In genomic region chr4:174292473-174292872, GRCh38 we compare ENCODE assay signal across 29 cellular contexts.
"Had no signal": no experiment of that assay in that cellular context is flagged by ENCODE, and none has a peak within 500 bp of the region (broad histone marks: within the 10 kb centered on the region; RNA-seq: fewer than 3 reads in every experiment).

No MANE protein-coding gene starts in this region.

- ATAC-seq: activated naive CD4-positive, alpha-beta T cell treated with anti-CD3 and anti-CD28 coated beads, Interleukin-2, amount 50 U/mL, for 72 hours; activated naive CD8-positive, alpha-beta T cell treated with anti-CD3 and anti-CD28 coated beads, Interleukin-2, amount 50 U/mL, for 24 hours; activated T-cell treated with anti-CD3 and anti-CD28 coated beads, Interleukin-2, amount 50 U/mL, for 4 hours; PC-3; T-cell had no signal

- H3K4me1 Mint-ChIP-seq: activated B cell treated with CpG ODN at 0.5 μM for 24 hours had no signal

- H3K4me3 Mint-ChIP-seq: activated B cell treated with CpG ODN at 0.5 μM for 24 hours; activated CD4-positive, alpha-beta T cell treated with anti-CD3 and anti-CD28 coated beads, Interleukin-2, amount 10 ng/mL, durations not matched to agents 24 days and 14 days; activated naive CD8-positive, alpha-beta T cell treated with anti-CD3 and anti-CD28 coated beads, Interleukin-2, amount 50 U/mL, for 24 hours; activated T-cell treated with anti-CD3 and anti-CD28 coated beads, Interleukin-2, amount 50 U/mL, for 4 hours; central memory CD8-positive, alpha-beta T cell; T-cell had no signal

- DNase-seq: activated B cell treated with CpG ODN at 0.5 μM for 24 hours; activated CD4-positive, alpha-beta T cell treated with anti-CD3 and anti-CD28 coated beads for 1 hour; activated CD4-positive, alpha-beta T cell treated with anti-CD3 and anti-CD28 coated beads, Interleukin-2, amount 10 ng/mL, durations not matched to agents 24 days and 14 days; activated CD4-positive, alpha-beta T cell treated with anti-CD3 and anti-CD28 coated beads, Interleukin-2, amount 50 U/mL, for 48 hours; activated CD8-positive, alpha-beta memory T cell treated with anti-CD3 and anti-CD28 coated beads for 24 hours; activated effector memory CD4-positive, alpha-beta T cell treated with anti-CD3 and anti-CD28 coated beads, Interleukin-2, amount 50 U/mL, for 16 hours; activated naive CD4-positive, alpha-beta T cell treated with Interleukin-2 at 50 U/mL for 16 hours; activated naive CD8-positive, alpha-beta T cell treated with anti-CD3 and anti-CD28 coated beads, Interleukin-2, amount 50 U/mL, for 24 hours; activated T-cell treated with anti-CD3 and anti-CD28 coated beads, Interleukin-2, amount 50 U/mL, for 4 hours; amygdala; Kasumi-1; NCI-H1105 treated with DMSO at 0.1 percent for 48 hours; NCI-H1436 treated with DMSO at 0.1 percent for 48 hours; NCI-H187; NCI-H2081; NCI-H510A treated with DMSO at 0.1 percent for 48 hours; NCI-H69; NK-92 treated with Interleukin-12 subunit alpha and Interleukin-12 subunit beta, amount 100 ng/mL, for 24 hours; PC-3; SHP77 treated with DMSO at 0.1 percent for 48 hours; T-cell; T-helper 2 cell; T1000 had no signal

- H3K27ac Mint-ChIP-seq: activated B cell treated with CpG ODN at 0.5 μM for 24 hours; activated CD4-positive, alpha-beta T cell treated with anti-CD3 and anti-CD28 coated beads, Interleukin-2, amount 10 ng/mL, durations not matched to agents 24 days and 14 days; activated naive CD4-positive, alpha-beta T cell treated with anti-CD3 and anti-CD28 coated beads, Interleukin-2, amount 50 U/mL, for 72 hours; activated naive CD8-positive, alpha-beta T cell treated with anti-CD3 and anti-CD28 coated beads, Interleukin-2, amount 50 U/mL, for 24 hours; brain had no signal

- H3K27me3 Mint-ChIP-seq: activated B cell treated with CpG ODN at 0.5 μM for 24 hours; activated CD4-positive, alpha-beta T cell treated with anti-CD3 and anti-CD28 coated beads, Interleukin-2, amount 10 ng/mL, durations not matched to agents 24 days and 14 days; activated naive CD8-positive, alpha-beta T cell treated with anti-CD3 and anti-CD28 coated beads, Interleukin-2, amount 50 U/mL, for 24 hours; central memory CD8-positive, alpha-beta T cell; T-cell had no signal

- FAIRE-seq: astrocyte, RCC 7860, TTC549 had no signal
